In genomic region chr7:135170998-135171481, GRCh38 we compare ENCODE assay signal across 1 cellular context.
A peak's percentile ranks its signal among the peaks of the same experiment; 100 is the strongest.
TF ChIP-seq lines count a peak whose summit lies in the region.

No MANE protein-coding gene starts in this region.

TF ChIP-seq in K562, 482 proteins besides CTCF, POLR2A, EP300 and RAD21 (continued from another document):
- TF ChIP-seq ZNF197 (CRISPR knock-in tag; IDR thresholded peaks at IDR 0.05; ENCODE audit: low read depth) (peak; percentile 12; the same call in 1 of the 2 replicates), ADNP (tag; IDR thresholded peaks at IDR 0.05) (peak; percentile 32; the same call in 1 of the 2 replicates), POLR2H (tag; IDR thresholded peaks at IDR 0.05; ENCODE audit: low read depth) (peak; percentile 30; the same call in 1 of the 2 replicates)
